8 cellular contexts compared by ENCODE assay signal in genomic region chr5:80487829-80488708, GRCh38. TPM values are rescaled to one million over a fixed set of nuclear protein-coding genes. Genes with fewer than 3 reads are reported as not detected.
DNase-seq lines count a peak whose midpoint lies in the region; ATAC-seq and TF ChIP-seq lines count a peak whose summit lies in the region.

Gene FAM151B, plus strand, starts transcription at chr5:80488100. Its CDS starts 24 bp downstream, at chr5:80488124.

- POLR2A ChIA-PET in activated CD8-positive, alpha-beta T cell treated with anti-CD3 and anti-CD28 coated beads, Interleukin-2, amount 10 ng/mL, durations not matched to agents 7 days and 5 days (lab: Charles Lee), result no interaction called here

- CTCF ChIA-PET in activated CD8-positive, alpha-beta T cell treated with anti-CD3 and anti-CD28 coated beads, Interleukin-2, amount 10 ng/mL, durations not matched to agents 7 days and 5 days (lab: Charles Lee), result interaction anchor here (1.3 kb wide), 1 partner anchor 19 kb away, joined by 3 read pairs; no protein-coding TSS in a partner anchor

- peaks cover 20% of the 10 kb centered on the region for H3K27me3 ChIP-seq in CD4-positive, CD25-positive, alpha-beta regulatory T cell (ENCODE audit: control insufficient read depth, insufficient read depth, low read length)
- H3K27me3 ChIP-seq in ectodermal cell (ENCODE audit: control insufficient read depth, insufficient read depth, low read length, poor library complexity, severe bottlenecking) (no peaks in the 10 kb centered on the region), lower lobe of right lung (ENCODE audit: low read depth) (no peaks in the 10 kb centered on the region)

- H3K4me3 Mint-ChIP-seq in CD4-positive, CD25-positive, alpha-beta regulatory T cell, result peak within 1 kb of the TSS; percentile 54 to 78 (median 68)
- peak within 1 kb of the TSS; percentile 69 for H3K4me3 Mint-ChIP-seq in activated CD8-positive, alpha-beta T cell treated with anti-CD3 and anti-CD28 coated beads, Interleukin-2, amount 10 ng/mL, durations not matched to agents 7 days and 5 days

- TF ChIP-seq CTCF in lower lobe of right lung (IDR thresholded peaks at IDR 0.05), result peak; percentile 17

- peaks cover 0 to 10% (median 4%) of the 10 kb centered on the region in 7 donors for H3K9me3 Mint-ChIP-seq in CD4-positive, CD25-positive, alpha-beta regulatory T cell
- H3K9me3 Mint-ChIP-seq in activated CD8-positive, alpha-beta T cell treated with anti-CD3 and anti-CD28 coated beads, Interleukin-2, amount 10 ng/mL, durations not matched to agents 7 days and 5 days (ENCODE audit: insufficient read depth), result peaks cover 6% of the 10 kb centered on the region

- no peak within 1 kb of the TSS for H3K27ac ChIP-seq in CD4-positive, CD25-positive, alpha-beta regulatory T cell (ENCODE audit: insufficient read depth, low read length, poor library complexity, severe bottlenecking)
- peak within 1 kb of the TSS; percentile 67 for H3K27ac ChIP-seq in ectodermal cell (ENCODE audit: insufficient read depth, low read depth, low read length, poor library complexity, severe bottlenecking)
- H3K27ac ChIP-seq in lower lobe of right lung, result peak within 1 kb of the TSS; percentile 87

- H3K9me3 ChIP-seq in CD4-positive, CD25-positive, alpha-beta regulatory T cell (ENCODE audit: control insufficient read depth in 2 of 2, low read length in 2 of 2), result peaks cover 0 to 3% of the 10 kb centered on the region in 2 experiments
- no peaks in the 10 kb centered on the region for H3K9me3 ChIP-seq in ectodermal cell (ENCODE audit: control insufficient read depth, low read length)
- peaks cover 9% of the 10 kb centered on the region for H3K9me3 ChIP-seq in lower lobe of right lung

- WGBS in ectodermal cell, 2 experiments, result 1% methylated on average over 83 of the region's 83 CpGs

- H3K36me3 ChIP-seq in CD4-positive, CD25-positive, alpha-beta regulatory T cell (ENCODE audit: control insufficient read depth, insufficient read depth, low read length), result no peaks in the 10 kb centered on the region
- H3K36me3 ChIP-seq in ectodermal cell (ENCODE audit: control insufficient read depth, insufficient read depth, low read length) (no peaks in the 10 kb centered on the region), lower lobe of right lung (no peaks in the 10 kb centered on the region)

- intact Hi-C loops in lower lobe of right lung (cut with DNase I), result loop anchor here (10.0 kb wide), 1 partner anchor 187 kb away; no protein-coding TSS in a partner anchor

- peak within 1 kb of the TSS; percentile 43 for H3K4me3 ChIP-seq in CD4-positive, CD25-positive, alpha-beta regulatory T cell (ENCODE audit: low read depth, low read length)
- H3K4me3 ChIP-seq in ectodermal cell (ENCODE audit: insufficient read depth, low read depth, low read length), result peak within 1 kb of the TSS; percentile 34
- peak within 1 kb of the TSS; percentile 77 for H3K4me3 ChIP-seq in lower lobe of right lung

- H3K27me3 Mint-ChIP-seq in CD4-positive, CD25-positive, alpha-beta regulatory T cell, result peaks cover 51% of the 10 kb centered on the region
- peaks cover 42% of the 10 kb centered on the region for H3K27me3 Mint-ChIP-seq in activated CD8-positive, alpha-beta T cell treated with anti-CD3 and anti-CD28 coated beads, Interleukin-2, amount 10 ng/mL, durations not matched to agents 7 days and 5 days (ENCODE audit: low read depth)

- no peak within 1 kb of the TSS for H3K27ac Mint-ChIP-seq in CD4-positive, CD25-positive, alpha-beta regulatory T cell
- no peak within 1 kb of the TSS for H3K27ac Mint-ChIP-seq in activated CD8-positive, alpha-beta T cell treated with anti-CD3 and anti-CD28 coated beads, Interleukin-2, amount 10 ng/mL, durations not matched to agents 7 days and 5 days

- ATAC-seq in CD4-positive, CD25-positive, alpha-beta regulatory T cell (ENCODE audit: low read depth in 2 of 2), result peak; percentile 76 to 81
- ATAC-seq in GM19455 (IDR thresholded peaks at IDR 0.05; ENCODE audit: unreplicated experiment) (peak; percentile 85), lower lobe of right lung (peak; percentile 98 to 99)
- ATAC-seq in activated CD8-positive, alpha-beta T cell treated with anti-CD3 and anti-CD28 coated beads, Interleukin-2, amount 10 ng/mL, durations not matched to agents 7 days and 5 days, result peak; percentile 93

- H3K4me1 Mint-ChIP-seq in CD4-positive, CD25-positive, alpha-beta regulatory T cell, result peaks cover 3 to 17% (median 13%) of the 10 kb centered on the region in 4 donors
- peaks cover 15% of the 10 kb centered on the region for H3K4me1 Mint-ChIP-seq in activated CD8-positive, alpha-beta T cell treated with anti-CD3 and anti-CD28 coated beads, Interleukin-2, amount 10 ng/mL, durations not matched to agents 7 days and 5 days (ENCODE audit: low read depth)

- peaks cover 11% of the 10 kb centered on the region for H3K4me1 ChIP-seq in CD4-positive, CD25-positive, alpha-beta regulatory T cell (ENCODE audit: control insufficient read depth, insufficient read depth, low read length, poor library complexity, severe bottlenecking)
- no peaks in the 10 kb centered on the region for H3K4me1 ChIP-seq in ectodermal cell (ENCODE audit: control insufficient read depth, insufficient read depth, low read length)
- H3K4me1 ChIP-seq in lower lobe of right lung, result peaks cover 24% of the 10 kb centered on the region

- DNase-seq in CD4-positive, CD25-positive, alpha-beta regulatory T cell, result peak; percentile 15 to 85 (median 52)
- DNase-seq in HK-2 (ENCODE audit: unreplicated experiment) (peak; percentile 93), NCI-H774 (lab: John Stamatoyannopoulos, UW) (peak; percentile 96), lower lobe of right lung (peak; percentile 95)
- DNase-seq in activated CD8-positive, alpha-beta T cell treated with anti-CD3 and anti-CD28 coated beads, Interleukin-2, amount 10 ng/mL, durations not matched to agents 7 days and 5 days, result peak; percentile 72
- peak; percentile 75 to 78 for DNase-seq in stimulated activated CD4-positive, alpha-beta T cell treated with anti-CD3 and anti-CD28 coated beads, Interleukin-4, amount 100 ng/mL, for 4 hours

- H3K36me3 Mint-ChIP-seq in CD4-positive, CD25-positive, alpha-beta regulatory T cell, result no peaks in the 10 kb centered on the region
- H3K36me3 Mint-ChIP-seq in activated CD8-positive, alpha-beta T cell treated with anti-CD3 and anti-CD28 coated beads, Interleukin-2, amount 10 ng/mL, durations not matched to agents 7 days and 5 days (ENCODE audit: low read depth), result peaks cover 2% of the 10 kb centered on the region

RNA-seq across cellular contexts. Expression of gene FAM151B, which starts in this region (rescaled TPM):
- total RNA-seq in CD4-positive, CD25-positive, alpha-beta regulatory T cell, result 0.32 TPM
- not detected for polyA plus RNA-seq in CD4-positive, CD25-positive, alpha-beta regulatory T cell
- not detected for total RNA-seq in activated CD8-positive, alpha-beta T cell treated with anti-CD3 and anti-CD28 coated beads, Interleukin-2, amount 10 ng/mL, durations not matched to agents 7 days and 5 days
- 1.4 TPM for polyA plus RNA-seq in ectodermal cell (2013, experiment 1 of 4)
- polyA plus RNA-seq in ectodermal cell (2013, experiment 2 of 4), result 2.0 TPM
- 1.3 TPM for polyA plus RNA-seq in ectodermal cell (2013, experiment 3 of 4)
- 1.6 TPM for polyA plus RNA-seq in ectodermal cell (2013, experiment 4 of 4)
- total RNA-seq in lower lobe of right lung, result 4.1 TPM

Comparison
In these comparisons a context has a peak if more than half of its experiments do, and no peak if none do; other contexts are left out.
1. Peak in DNase-seq, ATAC-seq and H3K4me3 ChIP-seq in CD4-positive, CD25-positive, alpha-beta regulatory T cell; RNA of the gene not detected or under 1 TPM.
2. Peak in DNase-seq and ATAC-seq in activated CD8-positive, alpha-beta T cell treated with anti-CD3 and anti-CD28 coated beads, Interleukin-2, amount 10 ng/mL, durations not matched to agents 7 days and 5 days; RNA of the gene not detected or under 1 TPM.